ENCODE assay signal across 27 cellular contexts in the genomic region with DNA sequence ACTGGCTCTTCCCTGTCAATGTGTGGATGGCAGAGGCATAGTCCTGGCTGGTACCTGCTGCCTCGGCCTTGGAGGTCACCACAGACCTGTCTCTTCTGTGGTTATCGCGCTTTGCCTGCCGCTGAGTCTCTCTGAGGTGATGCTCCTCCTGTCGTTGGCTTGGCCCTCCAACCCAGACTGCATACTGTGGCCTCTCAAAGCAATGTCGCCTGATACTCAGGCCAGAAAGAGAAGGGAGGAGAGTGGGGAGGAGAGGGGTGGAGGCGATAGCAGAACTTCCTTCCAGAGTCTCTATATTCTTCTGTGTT.
"Had no signal": no experiment of that assay in that cellular context is flagged by ENCODE, and none has a peak within 500 bp of the region (broad histone marks: within the 10 kb centered on the region; RNA-seq: fewer than 3 reads in every experiment).

No MANE protein-coding gene starts in this region.

- H3K9me3 ChIP-seq: breast epithelium had no signal

- H3K4me3 ChIP-seq: breast epithelium had no signal

- H3K36me3 Mint-ChIP-seq: activated CD8-positive, alpha-beta memory T cell treated with anti-CD3 and anti-CD28 coated beads, Interleukin-2, amount 10 ng/mL, durations not matched to agents 7 days and 5 days; activated naive CD4-positive, alpha-beta T cell treated with anti-CD3 and anti-CD28 coated beads, Interleukin-2, amount 50 U/mL, for 24 hours; T-cell had no signal

- H3K4me1 ChIP-seq: breast epithelium had no signal

- H3K4me1 Mint-ChIP-seq: activated B cell treated with CpG ODN at 0.5 μM for 24 hours; activated CD4-positive, alpha-beta T cell treated with anti-CD3 and anti-CD28 coated beads, Interleukin-2, amount 10 ng/mL, durations not matched to agents 24 days and 14 days; activated CD8-positive, alpha-beta memory T cell treated with anti-CD3 and anti-CD28 coated beads, Interleukin-2, amount 10 ng/mL, durations not matched to agents 7 days and 5 days; activated naive CD4-positive, alpha-beta T cell treated with anti-CD3 and anti-CD28 coated beads, Interleukin-2, amount 50 U/mL, for 24 hours had no signal

- H3K27me3 Mint-ChIP-seq: activated naive CD4-positive, alpha-beta T cell treated with anti-CD3 and anti-CD28 coated beads, Interleukin-2, amount 50 U/mL, for 24 hours; activated T-cell treated with anti-CD3 and anti-CD28 coated beads, Interleukin-2, amount 50 U/mL, for 24 hours; T-cell had no signal

- H3K27me3 ChIP-seq: breast epithelium had no signal

- ATAC-seq: activated CD8-positive, alpha-beta memory T cell treated with anti-CD3 and anti-CD28 coated beads, Interleukin-2, amount 10 ng/mL, durations not matched to agents 7 days and 5 days; T-cell had no signal

- H3K4me3 Mint-ChIP-seq: activated B cell treated with CpG ODN at 0.5 μM for 24 hours; activated CD4-positive, alpha-beta T cell treated with anti-CD3 and anti-CD28 coated beads, Interleukin-2, amount 10 ng/mL, durations not matched to agents 24 days and 14 days; activated CD8-positive, alpha-beta memory T cell treated with anti-CD3 and anti-CD28 coated beads, Interleukin-2, amount 10 ng/mL, durations not matched to agents 7 days and 5 days; activated naive CD4-positive, alpha-beta T cell treated with anti-CD3 and anti-CD28 coated beads, Interleukin-2, amount 50 U/mL, for 24 hours; activated T-cell treated with anti-CD3 and anti-CD28 coated beads, Interleukin-2, amount 50 U/mL, for 24 hours; activated T-helper 1 cell treated with anti-CD3 and anti-CD28 coated beads, Interleukin-12 subunit alpha, Interleukin-12 subunit beta, Interleukin-2, Interleukin-4 antibody, amounts not matched to agents 30 ng/mL and 10 ng/mL and 1 ng/mL, durations not matched to agents 14 hours and 24 hours and 36 hours; T-cell had no signal

- DNase-seq: activated B cell treated with CpG ODN at 0.5 μM for 24 hours; activated CD4-positive, alpha-beta T cell treated with anti-CD3 and anti-CD28 coated beads for 1 hour; activated CD4-positive, alpha-beta T cell treated with anti-CD3 and anti-CD28 coated beads, Interleukin-2, amount 10 ng/mL, durations not matched to agents 24 days and 14 days; activated CD4-positive, alpha-beta T cell treated with anti-CD3 and anti-CD28 coated beads, Interleukin-2, amount 50 U/mL, for 48 hours; activated CD8-positive, alpha-beta memory T cell treated with anti-CD3 and anti-CD28 coated beads, Interleukin-2, amount 10 ng/mL, durations not matched to agents 7 days and 5 days; activated effector memory CD4-positive, alpha-beta T cell treated with Interleukin-2 at 50 U/mL for 16 hours; activated naive CD4-positive, alpha-beta T cell; activated T-cell treated with anti-CD3 and anti-CD28 coated beads, Interleukin-2, amount 50 U/mL, for 24 hours; aorta; Kasumi-1; KBM-7; MV-4-11; NCI-H1092 treated with DMSO at 0.1 percent for 48 hours; NCI-H1417 treated with DMSO at 0.1 percent for 48 hours; NCI-H1694; NCI-H2029 treated with DMSO at 0.1 percent for 48 hours; NCI-H2171 treated with DMSO at 0.1 percent for 48 hours; NCI-H226; NCI-H526; NCI-H774; SIG-M5; T-cell; T-helper 2 cell; T1000 had no signal

- H3K27ac ChIP-seq: breast epithelium had no signal

- H3K36me3 ChIP-seq: breast epithelium had no signal

- H3K27ac Mint-ChIP-seq: activated B cell treated with CpG ODN at 0.5 μM for 24 hours; activated CD4-positive, alpha-beta T cell treated with anti-CD3 and anti-CD28 coated beads, Interleukin-2, amount 10 ng/mL, durations not matched to agents 24 days and 14 days; activated CD8-positive, alpha-beta memory T cell treated with anti-CD3 and anti-CD28 coated beads, Interleukin-2, amount 10 ng/mL, durations not matched to agents 7 days and 5 days; activated naive CD4-positive, alpha-beta T cell treated with anti-CD3 and anti-CD28 coated beads, Interleukin-2, amount 50 U/mL, for 24 hours; activated T-cell treated with anti-CD3 and anti-CD28 coated beads, Interleukin-2, amount 50 U/mL, for 24 hours; activated T-helper 1 cell treated with anti-CD3 and anti-CD28 coated beads, Interleukin-12 subunit alpha, Interleukin-12 subunit beta, Interleukin-2, Interleukin-4 antibody, amounts not matched to agents 30 ng/mL and 10 ng/mL and 1 ng/mL, durations not matched to agents 14 hours and 24 hours and 36 hours; T-cell had no signal

- H3K9me3 Mint-ChIP-seq: activated CD4-positive, alpha-beta T cell treated with anti-CD3 and anti-CD28 coated beads, Interleukin-2, amount 10 ng/mL, durations not matched to agents 24 days and 14 days; activated naive CD4-positive, alpha-beta T cell treated with anti-CD3 and anti-CD28 coated beads, Interleukin-2, amount 50 U/mL, for 24 hours had no signal
